1 cellular context compared by ENCODE assay signal in the genomic region with DNA sequence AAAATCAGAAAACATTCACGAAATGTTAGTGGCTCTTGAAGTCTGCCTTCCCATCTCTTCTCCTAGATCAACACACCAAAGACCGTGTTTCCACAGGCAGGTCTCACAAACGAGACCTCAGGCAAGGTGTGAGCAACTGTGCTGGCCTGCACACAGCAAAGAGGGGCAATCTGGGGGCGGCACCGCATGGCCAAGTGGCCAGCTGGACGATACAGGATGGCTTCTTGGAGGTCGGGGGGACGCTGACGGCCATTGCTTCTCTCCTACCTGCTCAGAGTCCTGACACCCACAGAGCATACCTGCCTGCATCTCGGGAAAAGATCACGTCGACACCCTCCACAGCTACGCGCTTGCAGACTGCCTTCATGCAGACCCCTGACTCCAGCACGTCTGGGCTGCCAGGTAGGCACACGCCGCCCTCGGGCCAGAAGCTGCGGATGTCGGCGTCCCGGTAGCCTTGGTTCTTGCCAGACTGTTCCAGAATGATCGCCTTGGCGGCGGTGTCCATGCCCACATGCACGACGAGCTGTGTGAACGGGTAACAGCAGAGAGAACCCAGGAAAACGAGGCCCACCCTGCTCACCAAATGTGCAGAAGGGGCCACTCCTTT.
TF ChIP-seq lines count a peak whose summit lies in the region.

No MANE protein-coding gene starts in this region.

TF ChIP-seq in H1, 55 proteins besides CTCF, POLR2A, EP300 and RAD21:
- TF ChIP-seq, protein P1, sequence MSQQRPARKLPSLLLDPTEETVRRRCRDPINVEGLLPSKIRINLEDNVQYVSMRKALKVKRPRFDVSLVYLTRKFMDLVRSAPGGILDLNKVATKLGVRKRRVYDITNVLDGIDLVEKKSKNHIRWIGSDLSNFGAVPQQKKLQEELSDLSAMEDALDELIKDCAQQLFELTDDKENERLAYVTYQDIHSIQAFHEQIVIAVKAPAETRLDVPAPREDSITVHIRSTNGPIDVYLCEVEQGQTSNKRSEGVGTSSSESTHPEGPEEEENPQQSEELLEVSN (IDR thresholded peaks at IDR 0.05), result no peak
- TF ChIP-seq YY1 (IDR thresholded peaks at IDR 0.05; ENCODE audit: low read depth, low read length), result no peak
- TF ChIP-seq TBP (IDR thresholded peaks at IDR 0.05; ENCODE audit: low read depth, low read length), result no peak
- TF ChIP-seq NRF1 (IDR thresholded peaks at IDR 0.05; ENCODE audit: low read depth, low read length), result no peak
- TF ChIP-seq TEAD4 (IDR thresholded peaks at IDR 0.05; ENCODE audit: low read depth, low read length), result no peak
- no peak for TF ChIP-seq POU5F1 (IDR thresholded peaks at IDR 0.05; ENCODE audit: low read depth, low read length)
- no peak for TF ChIP-seq SUZ12 (IDR thresholded peaks at IDR 0.05; ENCODE audit: low read length)
- TF ChIP-seq, protein P2, sequence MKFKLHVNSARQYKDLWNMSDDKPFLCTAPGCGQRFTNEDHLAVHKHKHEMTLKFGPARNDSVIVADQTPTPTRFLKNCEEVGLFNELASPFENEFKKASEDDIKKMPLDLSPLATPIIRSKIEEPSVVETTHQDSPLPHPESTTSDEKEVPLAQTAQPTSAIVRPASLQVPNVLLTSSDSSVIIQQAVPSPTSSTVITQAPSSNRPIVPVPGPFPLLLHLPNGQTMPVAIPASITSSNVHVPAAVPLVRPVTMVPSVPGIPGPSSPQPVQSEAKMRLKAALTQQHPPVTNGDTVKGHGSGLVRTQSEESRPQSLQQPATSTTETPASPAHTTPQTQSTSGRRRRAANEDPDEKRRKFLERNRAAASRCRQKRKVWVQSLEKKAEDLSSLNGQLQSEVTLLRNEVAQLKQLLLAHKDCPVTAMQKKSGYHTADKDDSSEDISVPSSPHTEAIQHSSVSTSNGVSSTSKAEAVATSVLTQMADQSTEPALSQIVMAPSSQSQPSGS (IDR thresholded peaks at IDR 0.05; ENCODE audit: low read length), result no peak
- TF ChIP-seq CHD2 (IDR thresholded peaks at IDR 0.05; ENCODE audit: low read length), result no peak
- no peak for TF ChIP-seq SRF (IDR thresholded peaks at IDR 0.05; ENCODE audit: low read depth, low read length)
- TF ChIP-seq RXRA (IDR thresholded peaks at IDR 0.05; ENCODE audit: insufficient read depth, low read depth, low read length), result no peak
- no peak for TF ChIP-seq SIN3A (conservative IDR thresholded peaks at IDR 0.05 in 1 of 2, IDR thresholded peaks at IDR 0.05 in 1 of 2; ENCODE audit: low read depth in 1 of 2, low read length in 2 of 2)
- no peak for TF ChIP-seq EZH2 (IDR thresholded peaks at IDR 0.05; ENCODE audit: low read depth, low read length, severe bottlenecking)
- no peak for TF ChIP-seq ZNF274 (IDR thresholded peaks at IDR 0.05; ENCODE audit: borderline replicate concordance, extremely low read depth, low read length)
